ENCODE assay signal across 23 cellular contexts in the genomic region with DNA sequence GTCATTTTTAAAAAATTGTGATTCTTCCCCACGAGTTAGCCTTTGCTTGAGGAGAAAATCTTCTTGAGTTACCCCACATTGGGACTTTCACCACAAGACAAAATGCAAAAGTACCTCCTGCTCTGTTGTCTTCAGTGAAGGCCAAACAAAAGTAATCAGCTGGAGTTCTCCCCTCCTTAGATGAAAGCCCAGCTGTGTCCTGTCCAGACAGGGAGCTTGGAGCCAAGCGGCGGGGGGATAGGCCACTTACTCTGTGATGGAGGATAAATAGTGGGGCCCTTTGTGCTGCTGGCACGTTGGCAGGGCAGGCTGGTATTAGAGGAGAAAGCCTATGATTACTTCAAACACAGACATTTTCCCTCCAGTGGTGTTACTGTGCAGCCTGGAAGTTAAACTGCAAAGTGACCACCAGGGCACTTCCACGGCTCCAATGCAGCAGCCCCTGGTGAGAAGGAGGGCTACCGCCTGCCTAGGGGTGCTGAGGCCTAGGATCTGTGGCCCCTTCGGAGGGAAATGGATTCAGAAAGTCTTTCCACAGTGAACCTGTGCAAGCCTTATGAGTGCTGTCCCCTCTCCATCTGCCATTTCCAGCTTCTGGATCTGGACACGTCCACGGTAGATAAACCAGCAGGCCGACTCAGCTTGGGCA.
DNase-seq lines count a peak whose midpoint lies in the region; TF ChIP-seq lines count a peak whose summit lies in the region.
"Had no signal": no experiment of that assay in that cellular context is flagged by ENCODE, and none has a peak within 500 bp of the region (broad histone marks: within the 10 kb centered on the region; RNA-seq: fewer than 3 reads in every experiment).

No MANE protein-coding gene starts in this region.

- H3K56ac ChIP-seq in H9 (ENCODE audit: insufficient read length, low read depth, low read length), result no peak overlapping the region

- DNase-seq in H9, result no peak
- DNase-seq in brain microvascular endothelial cell, result no peak
- peak; percentile 18 for DNase-seq in left kidney (ENCODE audit: low read depth, low spot score)
- DNase-seq in putamen (ENCODE audit: low spot score), result peak; percentile 72
- no peak for DNase-seq in NCI-H146 (lab: John Stamatoyannopoulos, UW)
- no peak for DNase-seq in DMS153 (lab: John Stamatoyannopoulos, UW)
- DNase-seq in Peyer's patch, result no peak
- DNase-seq: activated gamma-delta T cell, colonic mucosa, foreskin melanocyte, islet precursor cell, KG1, mucosa of descending colon, NCI-H1436 treated with DMSO at 0.1 percent for 48 hours, NCI-H2171 treated with DMSO at 0.1 percent for 48 hours, nephron progenitor cell, small intestine had no signal

- H2BK12ac ChIP-seq in H9 (ENCODE audit: insufficient read length, low read depth, low read length), result no peak overlapping the region

- no peak overlapping the region for H4K91ac ChIP-seq in H9 (ENCODE audit: insufficient read length, low read depth, low read length)

- H3K9me3 Mint-ChIP-seq in H9, result no peaks in the 10 kb centered on the region
- H3K9me3 Mint-ChIP-seq: T-helper 1 cell treated with Interleukin-12 subunit alpha and Interleukin-12 subunit beta and Interleukin-4 antibody, amounts not matched to agents 30 μg/mL and 1 μg/mL, for 36 hours had no signal

- no peak overlapping the region for H2BK15ac ChIP-seq in H9 (ENCODE audit: low read depth, low read length)

- H3K36me3 ChIP-seq in brain microvascular endothelial cell (replicated peaks) (no peaks in the 10 kb centered on the region), Peyer's patch (no peaks in the 10 kb centered on the region)
- H3K36me3 ChIP-seq: breast epithelium, colonic mucosa, esophagus muscularis mucosa, suprapubic skin had no signal

- no peak for TF ChIP-seq POLR2A in Peyer's patch (IDR thresholded peaks at IDR 0.05)

- H2BK120ac ChIP-seq in H9 (ENCODE audit: low read depth, low read length, poor library complexity, severe bottlenecking), result no peak overlapping the region

- no peak overlapping the region for H3K18ac ChIP-seq in H9 (ENCODE audit: insufficient read length, low read depth, low read length)

- H3K27me3 ChIP-seq in H9 (ENCODE audit: insufficient read depth, low read length) (no peaks in the 10 kb centered on the region), brain microvascular endothelial cell (replicated peaks) (no peaks in the 10 kb centered on the region), Peyer's patch (no peaks in the 10 kb centered on the region)
- H3K27me3 ChIP-seq: breast epithelium, colonic mucosa, esophagus muscularis mucosa, suprapubic skin had no signal

- H2BK5ac ChIP-seq in H9 (ENCODE audit: insufficient read length, low read length), result no peak overlapping the region

- no peak overlapping the region for H3K4me2 ChIP-seq in H9 (ENCODE audit: insufficient read depth, insufficient read length, low read length)

- peaks cover 21 to 22% of the 10 kb centered on the region in 2 experiments for H3K4me1 Mint-ChIP-seq in H9

- H2AFZ ChIP-seq in H9 (ENCODE audit: low read length), result no peak overlapping the region

- no peak overlapping the region for H4K5ac ChIP-seq in H9 (ENCODE audit: insufficient read length, low read depth, low read length)

- no peaks in the 10 kb centered on the region for H3K9me3 ChIP-seq in H9 (ENCODE audit: control insufficient read depth, low read depth, low read length)
- no peaks in the 10 kb centered on the region for H3K9me3 ChIP-seq in Peyer's patch
- H3K9me3 ChIP-seq: breast epithelium, colonic mucosa, esophagus muscularis mucosa, mucosa of descending colon, suprapubic skin had no signal

- no peaks in the 10 kb centered on the region for H3K79me2 ChIP-seq in H9 (ENCODE audit: insufficient read depth, low read length)

- no peak overlapping the region for H3T11ph ChIP-seq in H9 (ENCODE audit: low read length)

- in situ Hi-C loops in brain microvascular endothelial cell (cut with HindIII; ENCODE audit: low pct_ligation_motif_present, low sequenced_read_pairs), result no loop called here

- no peaks in the 10 kb centered on the region for H4K20me1 ChIP-seq in H9 (ENCODE audit: control insufficient read depth, insufficient read depth, insufficient read length)

- no peaks in the 10 kb centered on the region for H3K23me2 ChIP-seq in H9 (ENCODE audit: insufficient read length, low read depth, low read length, poor library complexity, severe bottlenecking)

- no peak overlapping the region for H3K4me3 Mint-ChIP-seq in H9
- H3K4me3 Mint-ChIP-seq: nephron progenitor cell; T-helper 1 cell treated with Interleukin-12 subunit alpha and Interleukin-12 subunit beta and Interleukin-4 antibody, amounts not matched to agents 30 μg/mL and 1 μg/mL, for 36 hours had no signal

- H3K36me3 Mint-ChIP-seq in H9 (ENCODE audit: insufficient read depth in 1 of 3, low read depth in 3 of 3), result no peaks in the 10 kb centered on the region

- no peak overlapping the region for H2BK20ac ChIP-seq in H9 (ENCODE audit: low read depth, low read length, poor library complexity, severe bottlenecking)

- H2AK5ac ChIP-seq in H9 (ENCODE audit: insufficient read length, low read length), result no peak overlapping the region

- H3K9ac ChIP-seq in H9 (ENCODE audit: extremely low read depth, insufficient read length, low read length), result no peak overlapping the region

- H3K27ac Mint-ChIP-seq in H9, result no peak overlapping the region; a peak in 1 of 7 replicates
- H3K27ac Mint-ChIP-seq: nephron progenitor cell; T-helper 1 cell treated with Interleukin-12 subunit alpha and Interleukin-12 subunit beta and Interleukin-4 antibody, amounts not matched to agents 30 μg/mL and 1 μg/mL, for 36 hours had no signal

- H3K27ac ChIP-seq in H9 (ENCODE audit: insufficient read length, low read depth, low read length) (no peak overlapping the region), brain microvascular endothelial cell (no peak overlapping the region), Peyer's patch (no peak overlapping the region)
- H3K27ac ChIP-seq: breast epithelium, C4-2B, colonic mucosa, esophagus muscularis mucosa, SK-N-MC, suprapubic skin had no signal

- no peak overlapping the region for H4K8ac ChIP-seq in H9 (replicated peaks; ENCODE audit: insufficient read length, low read depth, low read length)

- no CpG with 5 or more reads among the region's 10 CpGs for WGBS in H9 (ENCODE audit: extremely low coverage, insufficient read length, low lambda C conversion rate)

- H3K79me1 ChIP-seq in H9 (ENCODE audit: insufficient read depth, low read depth, low read length, poor library complexity, severe bottlenecking), result no peaks in the 10 kb centered on the region

- H3K27me3 Mint-ChIP-seq in H9 (ENCODE audit: low read depth), result no peaks in the 10 kb centered on the region

- H3K4ac ChIP-seq in H9 (ENCODE audit: low read depth, low read length), result no peak overlapping the region

- no peak overlapping the region for H3K23ac ChIP-seq in H9 (ENCODE audit: insufficient read length, low read depth, low read length)

- H3K4me1 ChIP-seq in H9 (ENCODE audit: insufficient read depth, low read length) (no peaks in the 10 kb centered on the region), Peyer's patch (no peaks in the 10 kb centered on the region)
- H3K4me1 ChIP-seq: breast epithelium, colonic mucosa, suprapubic skin had no signal

- peak; percentile 34; the same call in 2 of the 3 replicates for TF ChIP-seq CTCF in H9 (conservative IDR thresholded peaks at IDR 0.05)
- peak; percentile 12 for TF ChIP-seq CTCF in brain microvascular endothelial cell (IDR thresholded peaks at IDR 0.05; ENCODE audit: low read depth, low read length, missing control alignments)
- TF ChIP-seq CTCF in Peyer's patch (IDR thresholded peaks at IDR 0.05), result no peak

- H3K4me3 ChIP-seq in brain microvascular endothelial cell (ENCODE audit: low read depth, low read length) (no peak overlapping the region), Peyer's patch (no peak overlapping the region)
- H3K4me3 ChIP-seq: breast epithelium, colonic mucosa, esophagus muscularis mucosa, mucosa of descending colon, SK-N-MC, suprapubic skin had no signal

- no peak overlapping the region for H3K14ac ChIP-seq in H9 (ENCODE audit: insufficient read depth, low read length)

Comparison
In these comparisons a context has a peak if more than half of its experiments do, and no peak if none do; other contexts are left out.
1. DNase-seq: peak in left kidney (single experiment) and putamen (single experiment); none in H9 (single experiment), brain microvascular endothelial cell (single experiment), NCI-H146 (single experiment), DMS153 (single experiment) and Peyer's patch (0 of 3).
2. CTCF ChIP-seq: peak in H9 (single experiment) and brain microvascular endothelial cell (single experiment); none in Peyer's patch (0 of 6).